11 cellular contexts compared by ENCODE assay signal in the genomic region with DNA sequence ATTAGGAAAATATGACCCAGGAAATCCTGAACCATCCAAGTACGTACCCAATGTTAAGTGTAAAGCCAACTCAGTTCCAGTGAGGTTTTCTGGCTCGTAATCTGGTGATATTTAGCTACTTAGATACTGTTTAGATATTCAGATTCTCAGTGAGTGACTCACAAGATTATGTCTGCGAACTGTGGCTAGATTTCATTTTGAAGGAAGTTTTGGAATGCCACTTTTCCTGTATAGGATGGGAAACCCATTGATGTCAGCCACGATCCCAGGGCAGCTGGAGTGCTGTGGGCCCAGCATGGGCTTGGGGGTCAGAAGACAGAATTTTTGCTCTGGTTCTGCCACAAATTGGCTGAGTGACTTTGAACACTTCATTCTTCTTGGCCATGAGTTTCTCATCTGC.
DNase-seq lines count a peak whose midpoint lies in the region; ATAC-seq and TF ChIP-seq lines count a peak whose summit lies in the region.
"Had no signal": no experiment of that assay in that cellular context is flagged by ENCODE, and none has a peak within 500 bp of the region (broad histone marks: within the 10 kb centered on the region; RNA-seq: fewer than 3 reads in every experiment).

No MANE protein-coding gene starts in this region.

- no peak overlapping the region for H2BK12ac ChIP-seq in H9 (ENCODE audit: insufficient read length, low read depth, low read length)

- no peak overlapping the region for H3K4me3 ChIP-seq in brain microvascular endothelial cell (ENCODE audit: low read depth, low read length)
- H3K4me3 ChIP-seq: K562 had no signal

- H3K23ac ChIP-seq in H9 (ENCODE audit: insufficient read length, low read depth, low read length), result no peak overlapping the region

- no peak overlapping the region for H4K5ac ChIP-seq in H9 (ENCODE audit: insufficient read length, low read depth, low read length)

- no peaks in the 10 kb centered on the region for H3K27me3 ChIP-seq in brain microvascular endothelial cell (replicated peaks)
- no peaks in the 10 kb centered on the region for H3K27me3 ChIP-seq in H9 (ENCODE audit: insufficient read depth, low read length)

- no peaks in the 10 kb centered on the region for H3K79me1 ChIP-seq in H9 (ENCODE audit: insufficient read depth, low read depth, low read length, poor library complexity, severe bottlenecking)

- no peaks in the 10 kb centered on the region for H4K20me1 ChIP-seq in H9 (ENCODE audit: control insufficient read depth, insufficient read depth, insufficient read length)

- H3K27ac ChIP-seq in brain microvascular endothelial cell (peak overlapping the region; percentile 97), H9 (ENCODE audit: insufficient read length, low read depth, low read length) (no peak overlapping the region)

- no peak overlapping the region for H2AFZ ChIP-seq in H9 (ENCODE audit: low read length)

- H2AK5ac ChIP-seq in H9 (ENCODE audit: insufficient read length, low read length), result no peak overlapping the region

- H3K4me1 Mint-ChIP-seq in type B pancreatic cell (ENCODE audit: unreplicated experiment) (peaks cover 8% of the 10 kb centered on the region), H9 (peaks cover 10 to 12% of the 10 kb centered on the region in 2 experiments)
- H3K4me1 Mint-ChIP-seq in activated T-helper 17 cell treated with anti-CD3 and anti-CD28 coated beads, Interleukin-2, amount 50 U/mL, for 72 hours, result no peaks in the 10 kb centered on the region

- no peak overlapping the region for H3K4me2 ChIP-seq in H9 (ENCODE audit: insufficient read depth, insufficient read length, low read length)

- TF ChIP-seq CTCF in brain microvascular endothelial cell (IDR thresholded peaks at IDR 0.05; ENCODE audit: low read depth, low read length, missing control alignments) (no peak), type B pancreatic cell (conservative IDR thresholded peaks at IDR 0.05) (no peak), H9 (conservative IDR thresholded peaks at IDR 0.05) (no peak)

- no peak overlapping the region for H3T11ph ChIP-seq in H9 (ENCODE audit: low read length)

- no peaks in the 10 kb centered on the region for H3K23me2 ChIP-seq in H9 (ENCODE audit: insufficient read length, low read depth, low read length, poor library complexity, severe bottlenecking)

- no peak overlapping the region for H3K18ac ChIP-seq in H9 (ENCODE audit: insufficient read length, low read depth, low read length)

- H3K36me3 Mint-ChIP-seq in type B pancreatic cell (no peaks in the 10 kb centered on the region), H9 (ENCODE audit: insufficient read depth in 1 of 3, low read depth in 3 of 3) (no peaks in the 10 kb centered on the region)
- H3K36me3 Mint-ChIP-seq in activated T-helper 17 cell treated with anti-CD3 and anti-CD28 coated beads, Interleukin-2, amount 50 U/mL, for 72 hours (ENCODE audit: low read depth), result no peaks in the 10 kb centered on the region

- H2BK15ac ChIP-seq in H9 (ENCODE audit: low read depth, low read length), result no peak overlapping the region

- DNase-seq in HK-2 (ENCODE audit: unreplicated experiment), result peak; percentile 51
- peak; percentile 94 for DNase-seq in brain microvascular endothelial cell
- peak; percentile 80 for DNase-seq in islet precursor cell
- no peak for DNase-seq in type B pancreatic cell (ENCODE audit: extremely low spot score, unreplicated experiment)
- no peak for DNase-seq in DMS53 (lab: John Stamatoyannopoulos, UW)
- DNase-seq in H9, result no peak
- DNase-seq: NCI-H69 had no signal

- no peaks in the 10 kb centered on the region for H3K36me3 ChIP-seq in brain microvascular endothelial cell (replicated peaks)

- no peak overlapping the region for H3K14ac ChIP-seq in H9 (ENCODE audit: insufficient read depth, low read length)

- no peak overlapping the region for H2BK5ac ChIP-seq in H9 (ENCODE audit: insufficient read length, low read length)

- no peaks in the 10 kb centered on the region for H3K27me3 Mint-ChIP-seq in type B pancreatic cell
- H3K27me3 Mint-ChIP-seq in activated T-helper 17 cell treated with anti-CD3 and anti-CD28 coated beads, Interleukin-2, amount 50 U/mL, for 72 hours, result peaks cover 3% of the 10 kb centered on the region
- H3K27me3 Mint-ChIP-seq in H9 (ENCODE audit: low read depth), result no peaks in the 10 kb centered on the region

- no peaks in the 10 kb centered on the region for H3K79me2 ChIP-seq in H9 (ENCODE audit: insufficient read depth, low read length)

- no peak overlapping the region for H2BK20ac ChIP-seq in H9 (ENCODE audit: low read depth, low read length, poor library complexity, severe bottlenecking)

- H3K27ac Mint-ChIP-seq in type B pancreatic cell, result peak overlapping the region; percentile 66
- no peak overlapping the region for H3K27ac Mint-ChIP-seq in activated T-helper 17 cell treated with anti-CD3 and anti-CD28 coated beads, Interleukin-2, amount 50 U/mL, for 72 hours
- no peak overlapping the region for H3K27ac Mint-ChIP-seq in H9
- H3K27ac Mint-ChIP-seq: activated T-helper 2 cell treated with anti-CD3 and anti-CD28 coated beads, Interferon-gamma antibody, Interleukin-2, Interleukin-4, amounts not matched to agents 10 μg/mL and 5 μg/mL and 100 μg/mL, durations not matched to agents 14 hours and 24 hours and 36 hours; T-helper 1 cell treated with Interleukin-12 subunit alpha and Interleukin-12 subunit beta and Interleukin-4 antibody, amounts not matched to agents 30 μg/mL and 1 μg/mL, for 36 hours had no signal

- no peaks in the 10 kb centered on the region for H3K4me1 ChIP-seq in H9 (ENCODE audit: insufficient read depth, low read length)

- no peaks in the 10 kb centered on the region for H3K9me3 Mint-ChIP-seq in type B pancreatic cell
- no peaks in the 10 kb centered on the region for H3K9me3 Mint-ChIP-seq in activated T-helper 17 cell treated with anti-CD3 and anti-CD28 coated beads, Interleukin-2, amount 50 U/mL, for 72 hours
- H3K9me3 Mint-ChIP-seq in H9, result no peaks in the 10 kb centered on the region; a peak in 1 of 5 replicates
- H3K9me3 Mint-ChIP-seq: activated T-helper 2 cell treated with anti-CD3 and anti-CD28 coated beads, Interferon-gamma antibody, Interleukin-2, Interleukin-4, amounts not matched to agents 10 μg/mL and 5 μg/mL and 100 μg/mL, durations not matched to agents 14 hours and 24 hours and 36 hours; T-helper 1 cell treated with Interleukin-12 subunit alpha and Interleukin-12 subunit beta and Interleukin-4 antibody, amounts not matched to agents 30 μg/mL and 1 μg/mL, for 36 hours had no signal

- no peak overlapping the region for H3K4ac ChIP-seq in H9 (ENCODE audit: low read depth, low read length)

- no peak overlapping the region for H3K56ac ChIP-seq in H9 (ENCODE audit: insufficient read length, low read depth, low read length)

- H4K91ac ChIP-seq in H9 (ENCODE audit: insufficient read length, low read depth, low read length), result no peak overlapping the region

- no peak overlapping the region for H4K8ac ChIP-seq in H9 (replicated peaks; ENCODE audit: insufficient read length, low read depth, low read length)

- no peak overlapping the region for H3K9ac ChIP-seq in H9 (ENCODE audit: extremely low read depth, insufficient read length, low read length)

- ATAC-seq in activated T-helper 17 cell treated with anti-CD3 and anti-CD28 coated beads, Interleukin-2, amount 50 U/mL, for 72 hours (replicated peaks), result no peak
- ATAC-seq: K562 had no signal

- no peaks in the 10 kb centered on the region for H3K9me3 ChIP-seq in H9 (ENCODE audit: control insufficient read depth, low read depth, low read length)

- no peak overlapping the region for H2BK120ac ChIP-seq in H9 (ENCODE audit: low read depth, low read length, poor library complexity, severe bottlenecking)

- in situ Hi-C loops in brain microvascular endothelial cell (cut with HindIII; ENCODE audit: low pct_ligation_motif_present, low sequenced_read_pairs), result no loop called here

- no CpG with 5 or more reads among the region's 4 CpGs for WGBS in H9 (ENCODE audit: extremely low coverage, insufficient read length, low lambda C conversion rate)

- H3K4me3 Mint-ChIP-seq in type B pancreatic cell, result no peak overlapping the region
- no peak overlapping the region for H3K4me3 Mint-ChIP-seq in activated T-helper 17 cell treated with anti-CD3 and anti-CD28 coated beads, Interleukin-2, amount 50 U/mL, for 72 hours
- no peak overlapping the region for H3K4me3 Mint-ChIP-seq in H9
- H3K4me3 Mint-ChIP-seq: T-helper 1 cell treated with Interleukin-12 subunit alpha and Interleukin-12 subunit beta and Interleukin-4 antibody, amounts not matched to agents 30 μg/mL and 1 μg/mL, for 36 hours had no signal

Comparison
In these comparisons a context has a peak if more than half of its experiments do, and no peak if none do; other contexts are left out.
1. DNase-seq: peak in HK-2 (single experiment), brain microvascular endothelial cell (single experiment) and islet precursor cell (single experiment); none in type B pancreatic cell (single experiment), DMS53 (single experiment) and H9 (single experiment).